9 cellular contexts compared by ENCODE assay signal in genomic region chr1:180167721-180168467, GRCh38. TPM values are rescaled to one million over a fixed set of nuclear protein-coding genes. Genes with fewer than 3 reads are reported as not detected.
DNase-seq lines count a peak whose midpoint lies in the region; ATAC-seq lines count a peak whose summit lies in the region.
"Had no signal": no experiment of that assay in that cellular context is flagged by ENCODE, and none has a peak within 500 bp of the region (broad histone marks: within the 10 kb centered on the region; RNA-seq: fewer than 3 reads in every experiment).

No MANE protein-coding gene starts in this region.

- no peaks in the 10 kb centered on the region for H3K79me1 ChIP-seq in neuronal stem cell (ENCODE audit: low read depth, low read length)

- peak overlapping the region; percentile 14 for H2AK5ac ChIP-seq in neuronal stem cell (ENCODE audit: low read depth, low read length)

- ATAC-seq in HG03025 (IDR thresholded peaks at IDR 0.05; ENCODE audit: low FRiP score, unreplicated experiment) (no peak), GM21528 (IDR thresholded peaks at IDR 0.05; ENCODE audit: low FRiP score, unreplicated experiment) (no peak)

- H3K36me3 ChIP-seq in esophagus (ENCODE audit: control insufficient read depth in 2 of 2, insufficient read depth in 2 of 2, low read length in 1 of 2) (peaks cover 3 to 13% of the 10 kb centered on the region in 2 donors), neuronal stem cell (replicated peaks in 1 of 2; ENCODE audit: control insufficient read depth in 2 of 2, insufficient read depth in 2 of 2, low read length in 2 of 2) (peaks cover 4 to 5% of the 10 kb centered on the region in 2 donors)

- H2BK120ac ChIP-seq in neuronal stem cell (ENCODE audit: low read depth, low read length) = no peak overlapping the region

- H3K4me3 ChIP-seq in esophagus (ENCODE audit: low read depth in 1 of 2, low read length in 2 of 2) (no peak overlapping the region), neuronal stem cell (ENCODE audit: low read length in 2 of 2) (no peak overlapping the region)

- DNase-seq in Daoy (ENCODE audit: low read depth) (peak; percentile 83), NCI-H2029 treated with DMSO at 0.1 percent for 48 hours (lab: John Stamatoyannopoulos, UW) (peak; percentile 54), neuronal stem cell (ENCODE audit: low spot score) (no peak), Ammon's horn (ENCODE audit: low spot score) (no peak), retina (no peak)
- DNase-seq: amniotic stem cell had no signal

- no peak overlapping the region for H4K91ac ChIP-seq in neuronal stem cell (ENCODE audit: low read depth, low read length, poor library complexity)

- peak overlapping the region; percentile 49 for H3K23ac ChIP-seq in neuronal stem cell (ENCODE audit: low read depth, low read length, poor library complexity)

- H3K4ac ChIP-seq in neuronal stem cell (ENCODE audit: low read length) = no peak overlapping the region

- no peak overlapping the region for H2AFZ ChIP-seq in neuronal stem cell (ENCODE audit: low read length)

- H3K9me3 ChIP-seq in esophagus (ENCODE audit: control insufficient read depth in 2 of 2, insufficient read depth in 1 of 2, low read depth in 1 of 2, low read length in 1 of 2) (no peaks in the 10 kb centered on the region), neuronal stem cell (replicated peaks in 1 of 2; ENCODE audit: control insufficient read depth in 2 of 2, insufficient read depth in 1 of 2, low read depth in 1 of 2, low read length in 2 of 2) (no peaks in the 10 kb centered on the region)

- WGBS in esophagus, 2 donors = 55 to 59% methylated on average over 13 of the region's 13 CpGs
- no CpG with 5 or more reads among the region's 13 CpGs for WGBS in neuronal stem cell (ENCODE audit: extremely low coverage in 2 of 2, insufficient read length in 2 of 2, insufficient replicate concordance in 1 of 2), 2 donors

- no peaks in the 10 kb centered on the region for H3K27me3 ChIP-seq in esophagus (ENCODE audit: control insufficient read depth in 1 of 2, insufficient read depth in 2 of 2, low read length in 2 of 2)
- no peaks in the 10 kb centered on the region for H3K27me3 ChIP-seq in neuronal stem cell (ENCODE audit: control insufficient read depth in 3 of 3, insufficient read depth in 3 of 3, low read depth in 1 of 3, low read length in 3 of 3)

- H3K9ac ChIP-seq in neuronal stem cell (ENCODE audit: low read depth, low read length, poor library complexity) = peak overlapping the region; percentile 12

- H3K27ac ChIP-seq in esophagus (ENCODE audit: low read depth in 2 of 2, low read length in 1 of 2) (peak overlapping the region; percentile 86 to 94), neuronal stem cell (replicated peaks; ENCODE audit: low read length) (no peak overlapping the region)

- no peak overlapping the region for H3K18ac ChIP-seq in neuronal stem cell (ENCODE audit: low read length)

- peaks cover 17 to 43% of the 10 kb centered on the region in 2 donors for H3K4me1 ChIP-seq in esophagus (ENCODE audit: control insufficient read depth in 2 of 2, insufficient read depth in 2 of 2, low read length in 1 of 2)
- H3K4me1 ChIP-seq in neuronal stem cell (ENCODE audit: control insufficient read depth in 2 of 2, insufficient read depth in 1 of 2, low read depth in 1 of 2, low read length in 2 of 2) = peaks cover 0 to 9% of the 10 kb centered on the region in 2 donors

- no peak overlapping the region for H2BK12ac ChIP-seq in neuronal stem cell (ENCODE audit: low read length)

- peak overlapping the region; percentile 4 for H3K14ac ChIP-seq in neuronal stem cell (ENCODE audit: low read length)

- no peak overlapping the region for H2BK15ac ChIP-seq in neuronal stem cell (ENCODE audit: low read length)

- peak overlapping the region; percentile 35 for H2BK5ac ChIP-seq in neuronal stem cell (ENCODE audit: low read length)

- no peak overlapping the region for H4K8ac ChIP-seq in neuronal stem cell (ENCODE audit: low read depth, low read length)

- H3K4me2 ChIP-seq in neuronal stem cell (ENCODE audit: insufficient read depth, low read length, poor library complexity, severe bottlenecking) = no peak overlapping the region

RNA-seq across cellular contexts. Expression of gene QSOX1, which starts 13.2 kb away (rescaled TPM):
- total RNA-seq in Daoy (2014; rRNA removed; shearing (Covaris generic)) = 155 and 172 TPM in 2 replicates
- 100 to 1,000 TPM in 1 of 2 donors, 10 to 100 TPM in 1; 50.6 to 173 TPM for polyA plus RNA-seq in esophagus
- 31.6 TPM for polyA plus RNA-seq in neuronal stem cell (2013, experiment 1 of 2)
- 30.8 TPM for polyA plus RNA-seq in neuronal stem cell (2013, experiment 2 of 2)

Comparison
In these comparisons a context has a peak if more than half of its experiments do, and no peak if none do; other contexts are left out.
1. DNase-seq: peak in Daoy (single experiment) and NCI-H2029 treated with DMSO at 0.1 percent for 48 hours (single experiment); none in neuronal stem cell (single experiment), Ammon's horn (single experiment) and retina (single experiment).